9 cellular contexts compared by ENCODE assay signal in genomic region chr13:52809310-52809769, GRCh38. TPM values are rescaled to one million over a fixed set of nuclear protein-coding genes. Genes with fewer than 3 reads are reported as not detected.
A peak's percentile ranks its signal among the peaks of the same experiment; 100 is the strongest.
DNase-seq lines count a peak whose midpoint lies in the region; ATAC-seq and TF ChIP-seq lines count a peak whose summit lies in the region.
"Had no signal": no experiment of that assay in that cellular context is flagged by ENCODE, and none has a peak within 500 bp of the region (broad histone marks: within the 10 kb centered on the region; RNA-seq: fewer than 3 reads in every experiment).

No MANE protein-coding gene starts in this region.

- H3K9me3 ChIP-seq in PC-9 (ENCODE audit: insufficient read depth, low read depth), result no peaks in the 10 kb centered on the region
- no peaks in the 10 kb centered on the region for H3K9me3 ChIP-seq in spleen
- H3K9me3 ChIP-seq in ascending aorta, result no peaks in the 10 kb centered on the region

- H3F3A ChIP-seq in PC-9 (ENCODE audit: insufficient read depth, low read depth), result no peaks in the 10 kb centered on the region

- H3K79me2 ChIP-seq in PC-9 (ENCODE audit: low read depth), result no peaks in the 10 kb centered on the region

- no peak overlapping the region for H3K4me3 ChIP-seq in PC-9
- H3K4me3 ChIP-seq in spleen, result no peak overlapping the region
- H3K4me3 ChIP-seq in ascending aorta, result no peak overlapping the region

- no peaks in the 10 kb centered on the region for H3K9me3 Mint-ChIP-seq in activated naive CD8-positive, alpha-beta T cell treated with anti-CD3 and anti-CD28 coated beads, Interleukin-2, amount 10 ng/mL, durations not matched to agents 7 days and 5 days
- H3K9me3 Mint-ChIP-seq: central memory CD8-positive, alpha-beta T cell had no signal

- TF ChIP-seq CTCF in PC-9 (conservative IDR thresholded peaks at IDR 0.05) (peak; percentile 79), spleen (IDR thresholded peaks at IDR 0.05 in 8 of 11, conservative IDR thresholded peaks at IDR 0.05 in 3 of 11) (peak in 9 of 11 experiments; percentile 11 to 66 (median 48)), ascending aorta (IDR thresholded peaks at IDR 0.05) (no peak)

- no TSS peak for BruUV-seq in PC-9 (replicated peaks; lab: Mats Ljungman, UMichigan)

- no peak overlapping the region for H3K27ac Mint-ChIP-seq in activated naive CD8-positive, alpha-beta T cell treated with anti-CD3 and anti-CD28 coated beads, Interleukin-2, amount 10 ng/mL, durations not matched to agents 7 days and 5 days

- no peaks in the 10 kb centered on the region for H3K36me3 Mint-ChIP-seq in activated naive CD8-positive, alpha-beta T cell treated with anti-CD3 and anti-CD28 coated beads, Interleukin-2, amount 10 ng/mL, durations not matched to agents 7 days and 5 days

- no peak overlapping the region for H3K4me2 ChIP-seq in PC-9

- peak; percentile 74 for ATAC-seq in GM21737 (IDR thresholded peaks at IDR 0.05; ENCODE audit: unreplicated experiment)
- ATAC-seq in activated naive CD8-positive, alpha-beta T cell treated with anti-CD3 and anti-CD28 coated beads, Interleukin-2, amount 10 ng/mL, durations not matched to agents 7 days and 5 days (ENCODE audit: low read depth), result peak; percentile 39

- CTCF ChIA-PET in PC-9 (lab: Charles Lee), result interaction anchor here (0.6 to 1.3 kb wide), 2 partner anchors 144 to 234 kb away, joined by 3 to 16 read pairs; no protein-coding TSS in a partner anchor

- POLR2A ChIA-PET in PC-9 (lab: Charles Lee; ENCODE audit: unreplicated experiment), result no interaction called here
- POLR2A ChIA-PET in activated naive CD8-positive, alpha-beta T cell treated with anti-CD3 and anti-CD28 coated beads, Interleukin-2, amount 10 ng/mL, durations not matched to agents 7 days and 5 days (lab: Charles Lee), result no interaction called here

- DNase-seq in GDM1 (lab: John Stamatoyannopoulos, UW) (peak; percentile 72), KG1 (lab: John Stamatoyannopoulos, UW) (peak; percentile 55), PC-9 (peak; percentile 58 to 60), hippocampal formation (lab: John Stamatoyannopoulos, UW) (peak; percentile 40 to 44), spleen (no peak), ascending aorta (ENCODE audit: low spot score in 2 of 2) (no peak)
- peak; percentile 45 for DNase-seq in activated naive CD8-positive, alpha-beta T cell treated with anti-CD3 and anti-CD28 coated beads, Interleukin-2, amount 10 ng/mL, durations not matched to agents 7 days and 5 days

- H3K27ac ChIP-seq in PC-9 (no peak overlapping the region), spleen (no peak overlapping the region), ascending aorta (no peak overlapping the region)

- H3K36me3 ChIP-seq in PC-9 (ENCODE audit: low read depth) (no peaks in the 10 kb centered on the region), spleen (no peaks in the 10 kb centered on the region), ascending aorta (no peaks in the 10 kb centered on the region)

- peak overlapping the region; percentile 31 for H3K4me3 Mint-ChIP-seq in activated naive CD8-positive, alpha-beta T cell treated with anti-CD3 and anti-CD28 coated beads, Interleukin-2, amount 10 ng/mL, durations not matched to agents 7 days and 5 days
- H3K4me3 Mint-ChIP-seq: central memory CD8-positive, alpha-beta T cell had no signal

- WGBS in spleen, 5 donors, result 6 to 9% (median 8%) methylated on average over 3 of the region's 3 CpGs

- no peaks in the 10 kb centered on the region for H4K20me1 ChIP-seq in PC-9 (ENCODE audit: insufficient read depth)

- peaks cover 5% of the 10 kb centered on the region for H3K27me3 Mint-ChIP-seq in activated naive CD8-positive, alpha-beta T cell treated with anti-CD3 and anti-CD28 coated beads, Interleukin-2, amount 10 ng/mL, durations not matched to agents 7 days and 5 days

- intact Hi-C loops in PC-9 (cut with micrococcal nuclease; ENCODE audit: unreplicated experiment) (no loop called here), spleen (cut with DNase I; ENCODE audit: low total_unique reads) (no loop called here), ascending aorta (cut with DNase I) (no loop called here)

- H3K4me1 Mint-ChIP-seq in activated naive CD8-positive, alpha-beta T cell treated with anti-CD3 and anti-CD28 coated beads, Interleukin-2, amount 10 ng/mL, durations not matched to agents 7 days and 5 days, result peaks cover 5% of the 10 kb centered on the region
- H3K4me1 Mint-ChIP-seq: central memory CD8-positive, alpha-beta T cell had no signal

- TF ChIP-seq POLR2A in spleen (IDR thresholded peaks at IDR 0.05), result no peak

- no peak overlapping the region for H2AFZ ChIP-seq in PC-9

- no peaks in the 10 kb centered on the region for H3K4me1 ChIP-seq in PC-9 (replicated peaks; ENCODE audit: insufficient read depth)
- H3K4me1 ChIP-seq in spleen, result peaks cover 0 to 6% (median 0%) of the 10 kb centered on the region in 6 donors
- no peaks in the 10 kb centered on the region for H3K4me1 ChIP-seq in ascending aorta

- H3K9me2 ChIP-seq in PC-9 (ENCODE audit: insufficient read depth), result no peaks in the 10 kb centered on the region

- H3K27me3 ChIP-seq in PC-9 (ENCODE audit: insufficient read depth, low read depth), result peaks cover 34% of the 10 kb centered on the region
- peaks cover 0 to 37% (median 0%) of the 10 kb centered on the region in 7 donors for H3K27me3 ChIP-seq in spleen (replicated peaks in 1 of 7)
- H3K27me3 ChIP-seq in ascending aorta, result no peaks in the 10 kb centered on the region

RNA-seq across cellular contexts. Expression of gene PCDH8, which starts 39.1 kb away (rescaled TPM):
- total RNA-seq in PC-9 (2021), result not detected in 2 replicates
- not detected for total RNA-seq in activated naive CD8-positive, alpha-beta T cell treated with anti-CD3 and anti-CD28 coated beads, Interleukin-2, amount 10 ng/mL, durations not matched to agents 7 days and 5 days
- not detected for total RNA-seq in spleen
- not detected for polyA plus RNA-seq in spleen
- total RNA-seq in ascending aorta, result not detected

Comparison
In these comparisons a context has a peak if more than half of its experiments do, and no peak if none do; other contexts are left out.
1. DNase-seq: peak in GDM1 (single experiment), KG1 (single experiment), PC-9 (2 of 2), activated naive CD8-positive, alpha-beta T cell treated with anti-CD3 and anti-CD28 coated beads, Interleukin-2, amount 10 ng/mL, durations not matched to agents 7 days and 5 days (single experiment) and hippocampal formation (2 of 2); none in spleen (single experiment) and ascending aorta (0 of 2).
2. CTCF ChIP-seq: peak in PC-9 (single experiment) and spleen (9 of 11); none in ascending aorta (0 of 3).